ENCODE assay signal across 8 cellular contexts in the genomic region with DNA sequence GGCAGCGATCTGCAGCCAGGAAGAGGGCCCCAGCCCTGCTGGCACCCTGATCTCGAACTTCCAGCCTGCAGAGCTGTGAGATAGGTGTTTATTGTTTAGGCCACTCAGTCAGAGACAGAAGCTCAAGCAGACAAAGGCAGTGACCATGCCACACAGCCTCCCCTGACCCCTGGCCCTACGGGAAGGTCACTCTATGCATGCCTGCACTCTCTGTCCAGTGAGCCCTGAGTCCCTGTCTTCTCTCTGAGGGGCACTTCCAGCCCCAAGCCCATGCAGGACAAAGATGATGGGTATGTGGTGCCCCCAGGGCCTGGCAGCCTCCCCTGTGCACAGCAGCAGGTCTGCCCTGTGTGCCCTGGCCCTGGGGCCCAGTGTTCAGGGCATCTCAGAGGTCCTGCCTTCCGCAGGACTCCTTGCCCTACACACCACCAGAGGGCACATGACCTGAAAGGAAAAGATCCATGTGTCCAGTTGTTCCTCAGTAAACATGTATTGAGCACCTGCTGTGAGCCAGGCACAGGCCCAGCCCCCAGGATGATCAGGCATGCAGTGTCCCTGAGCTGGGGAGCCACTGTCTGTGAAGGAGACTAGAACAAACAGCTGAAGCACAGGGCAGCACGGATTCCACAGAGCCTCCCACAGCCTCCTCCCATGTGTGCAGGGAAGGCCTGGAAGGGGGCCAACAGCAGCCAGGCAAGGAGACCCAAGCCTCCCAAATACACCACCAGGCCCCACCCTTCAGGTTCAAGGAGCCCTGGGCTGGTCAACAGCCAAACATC.
A peak's percentile ranks its signal among the peaks of the same experiment; 100 is the strongest.
DNase-seq lines count a peak whose midpoint lies in the region; TF ChIP-seq lines count a peak whose summit lies in the region.

No MANE protein-coding gene starts in this region.

- no peak for DNase-seq in AG04450 (ENCODE audit: low read depth, low spot score)
- peak; percentile 30 for DNase-seq in SK-N-DZ (ENCODE audit: low spot score)
- peak; percentile 70 for DNase-seq in iPS-NIHi11 (ENCODE audit: low spot score)
- DNase-seq in activated CD4-positive, CD25-positive, alpha-beta regulatory T cell (lab: John Stamatoyannopoulos, UW), result no peak
- DNase-seq in activated naive CD4-positive, alpha-beta T cell treated with anti-CD3 and anti-CD28 coated beads, Interleukin-2, amount 50 U/mL, for 16 hours, result no peak
- no peak for DNase-seq in stomach
- DNase-seq in activated CD8-positive, alpha-beta memory T cell treated with anti-CD3 and anti-CD28 coated beads for 24 hours, result no peak

- CTCF ChIA-PET in AG04450 (lab: Charles Lee), result interaction anchor here (1.4 kb wide), 1 partner anchor 93 kb away, joined by 4 read pairs; no protein-coding TSS in a partner anchor

- H3K27me3 ChIP-seq in AG04450 (ENCODE audit: control insufficient read depth, insufficient read depth, low read length) (no peaks in the 10 kb centered on the region), stomach (peaks cover 0 to 8% (median 0%) of the 10 kb centered on the region in 3 donors)

- H3K4me1 ChIP-seq in stomach, result no peaks in the 10 kb centered on the region

- POLR2A ChIA-PET in AG04450 (lab: Yijun Ruan, JAX), result no interaction called here

- H3K27ac ChIP-seq in AG04450 (ENCODE audit: low read depth, low read length), result no peak overlapping the region
- no peak overlapping the region for H3K27ac ChIP-seq in stomach

- 62 to 82% (median 75%) methylated on average over 5 of the region's 5 CpGs for WGBS in stomach, 5 donors

- no peak for TF ChIP-seq EP300 in stomach (IDR thresholded peaks at IDR 0.05)

- peaks cover 2% of the 10 kb centered on the region; the same call in 1 of the 2 replicates for H3K9me3 ChIP-seq in AG04450 (ENCODE audit: control insufficient read depth, insufficient read depth, low read length)
- H3K9me3 ChIP-seq in stomach, result peaks cover 0 to 6% (median 0%) of the 10 kb centered on the region in 4 donors

- intact Hi-C loops in stomach (cut with DNase I; ENCODE audit: low total_unique reads), result no loop called here

- H3K36me3 ChIP-seq in stomach, result no peaks in the 10 kb centered on the region

- H3K4me3 ChIP-seq in AG04450 (ENCODE audit: low read depth, low read length) (no peak overlapping the region), GM12875 (ENCODE audit: low read depth, low read length) (no peak overlapping the region), stomach (no peak overlapping the region)

- TF ChIP-seq CTCF in AG04450 (IDR thresholded peaks at IDR 0.05; ENCODE audit: low read depth, low read length) (peak; percentile 40), GM12875 (IDR thresholded peaks at IDR 0.05; ENCODE audit: borderline replicate concordance, insufficient read depth, low read depth, low read length) (peak; percentile 26; the same call in 1 of the 2 replicates), stomach (IDR thresholded peaks at IDR 0.05) (no peak)

- no peak for TF ChIP-seq POLR2A in stomach (IDR thresholded peaks at IDR 0.05)

Comparison
In these comparisons a context has a peak if more than half of its experiments do, and no peak if none do; other contexts are left out.
1. DNase-seq: peak in SK-N-DZ (single experiment) and iPS-NIHi11 (single experiment); none in AG04450 (single experiment), activated CD4-positive, CD25-positive, alpha-beta regulatory T cell (0 of 4), activated naive CD4-positive, alpha-beta T cell treated with anti-CD3 and anti-CD28 coated beads, Interleukin-2, amount 50 U/mL, for 16 hours (single experiment), stomach (single experiment) and activated CD8-positive, alpha-beta memory T cell treated with anti-CD3 and anti-CD28 coated beads for 24 hours (single experiment).
2. CTCF ChIP-seq: peak in AG04450 (single experiment) and GM12875 (single experiment); none in stomach (0 of 7).